In the genomic region with DNA sequence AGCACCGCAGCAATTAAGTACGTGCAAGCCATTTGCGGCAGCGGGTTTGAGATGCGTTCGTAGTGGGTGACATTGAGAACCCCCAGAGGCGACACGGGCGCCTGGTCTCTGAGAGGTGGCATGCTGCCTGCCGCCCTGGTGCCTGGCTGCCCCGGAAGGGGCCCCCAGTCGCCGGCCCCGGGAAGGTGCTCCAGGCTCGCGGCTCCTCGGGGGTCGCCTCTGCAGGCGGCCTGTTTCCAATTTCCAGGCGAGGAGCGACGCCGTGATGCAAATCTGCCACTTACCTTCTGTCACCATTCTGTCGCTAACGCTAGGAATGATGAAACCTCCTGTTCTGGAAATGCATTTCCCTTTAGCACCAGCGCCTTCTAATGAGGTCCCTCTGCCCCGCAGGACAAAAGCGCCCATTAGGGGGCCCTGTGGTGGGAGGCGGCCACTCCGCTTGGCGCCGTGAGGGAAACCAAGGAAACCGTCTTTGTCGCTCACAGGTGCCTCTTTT, we compare ENCODE assay signal across 8 cellular contexts. TPM values are rescaled to one million over a fixed set of nuclear protein-coding genes. Genes with fewer than 3 reads are reported as not detected.
DNase-seq lines count a peak whose midpoint lies in the region; ATAC-seq and TF ChIP-seq lines count a peak whose summit lies in the region.

No MANE protein-coding gene starts in this region.

- CTCF ChIA-PET in HEK293T (lab: Yijun Ruan, JAX) = no interaction called here
- CTCF ChIA-PET in GM10248 (lab: Yijun Ruan, JAX) = interaction anchor here (1.2 kb wide), 1 partner anchor 143 kb away, joined by 3 read pairs; no protein-coding TSS in a partner anchor

- H3K27me3 ChIP-seq in tibial artery (peaks cover 0 to 19% of the 10 kb centered on the region in 2 donors), body of pancreas (peaks cover 0 to 6% of the 10 kb centered on the region in 2 donors), HAP-1 (ENCODE audit: low read depth) (no peaks in the 10 kb centered on the region)

- WGBS in body of pancreas, 2 donors = 0 to 2% methylated on average over 12 to 34 of the region's 34 CpGs

- H3K36me3 Mint-ChIP-seq in activated T-helper 17 cell treated with anti-CD3 and anti-CD28 coated beads, Interleukin-2, amount 50 U/mL, for 72 hours (ENCODE audit: low read depth) = no peaks in the 10 kb centered on the region

- TF ChIP-seq CTCF in AG09309 (IDR thresholded peaks at IDR 0.05; ENCODE audit: control insufficient read depth, insufficient read depth, low read depth, low read length, missing control alignments) (no peak), tibial artery (IDR thresholded peaks at IDR 0.05) (no peak), GM10248 (IDR thresholded peaks at IDR 0.05; ENCODE audit: control extremely low read depth, extremely low read depth, low read depth, missing control alignments) (no peak), body of pancreas (IDR thresholded peaks at IDR 0.05) (no peak)

- H3K27ac ChIP-seq in tibial artery (no peak overlapping the region), body of pancreas (no peak overlapping the region)

- no peaks in the 10 kb centered on the region for H3K9me3 Mint-ChIP-seq in activated T-helper 17 cell treated with anti-CD3 and anti-CD28 coated beads, Interleukin-2, amount 50 U/mL, for 72 hours

- intact Hi-C loops in tibial artery (cut with DNase I; ENCODE audit: low total_unique reads) (no loop called here), body of pancreas (cut with DNase I) (no loop called here)

- no peaks in the 10 kb centered on the region for H3K27me3 Mint-ChIP-seq in activated T-helper 17 cell treated with anti-CD3 and anti-CD28 coated beads, Interleukin-2, amount 50 U/mL, for 72 hours

- H3K4me3 ChIP-seq in AG09309 (ENCODE audit: control insufficient read depth, low read depth, low read length) = peak overlapping the region; percentile 10
- peak overlapping the region; percentile 30 to 45 for H3K4me3 ChIP-seq in tibial artery
- no peak overlapping the region for H3K4me3 ChIP-seq in body of pancreas
- no peak overlapping the region for H3K4me3 ChIP-seq in HAP-1

- H3K4me1 ChIP-seq in tibial artery (peaks cover 0 to 16% (median 11%) of the 10 kb centered on the region in 4 donors), body of pancreas (peaks cover 13% of the 10 kb centered on the region), HAP-1 (no peaks in the 10 kb centered on the region)

- H3K4me1 Mint-ChIP-seq in activated T-helper 17 cell treated with anti-CD3 and anti-CD28 coated beads, Interleukin-2, amount 50 U/mL, for 72 hours = peaks cover 5% of the 10 kb centered on the region

- H3K9me3 ChIP-seq in tibial artery = peaks cover 0 to 9% (median 6%) of the 10 kb centered on the region in 3 donors
- no peaks in the 10 kb centered on the region for H3K9me3 ChIP-seq in body of pancreas
- peaks cover 4% of the 10 kb centered on the region; the same call in 1 of the 2 replicates for H3K9me3 ChIP-seq in HAP-1

- no peak for DNase-seq in AG09309 (ENCODE audit: low read depth)
- peak; percentile 24 for DNase-seq in HEK293T (ENCODE audit: extremely low spot score)
- no peak for DNase-seq in left lobe of liver (ENCODE audit: low spot score)
- no peak for DNase-seq in tibial artery
- DNase-seq in GM10248 (ENCODE audit: extremely low spot score) = no peak
- no peak for DNase-seq in body of pancreas
- DNase-seq in HAP-1 (ENCODE audit: low spot score in 2 of 2) = no peak

- H3K36me3 ChIP-seq in tibial artery = no peaks in the 10 kb centered on the region
- H3K36me3 ChIP-seq in body of pancreas (replicated peaks in 1 of 2; ENCODE audit: insufficient read depth in 1 of 2, low read depth in 2 of 2) = no peaks in the 10 kb centered on the region
- no peaks in the 10 kb centered on the region for H3K36me3 ChIP-seq in HAP-1 (replicated peaks)

- peak overlapping the region; percentile 16 for H3K27ac Mint-ChIP-seq in activated T-helper 17 cell treated with anti-CD3 and anti-CD28 coated beads, Interleukin-2, amount 50 U/mL, for 72 hours

- in situ Hi-C loops in HAP-1 (cut with MboI; ENCODE audit: low sequenced_read_pairs) = no loop called here

- no peak for TF ChIP-seq POLR2A in body of pancreas (IDR thresholded peaks at IDR 0.05)

- peak overlapping the region; percentile 79 for H3K4me3 Mint-ChIP-seq in activated T-helper 17 cell treated with anti-CD3 and anti-CD28 coated beads, Interleukin-2, amount 50 U/mL, for 72 hours

- POLR2A ChIA-PET in HEK293T (lab: Yijun Ruan, JAX) = no interaction called here
- POLR2A ChIA-PET in GM10248 (lab: Yijun Ruan, JAX) = no interaction called here

- peak; percentile 56 for ATAC-seq in activated T-helper 17 cell treated with anti-CD3 and anti-CD28 coated beads, Interleukin-2, amount 50 U/mL, for 72 hours (replicated peaks)
- peak; percentile 34 for ATAC-seq in left lobe of liver
- no peak for ATAC-seq in body of pancreas

TF ChIP-seq in HEK293T, 16 proteins besides CTCF, POLR2A, EP300 and RAD21:
- no peak for TF ChIP-seq SP1 (IDR thresholded peaks at IDR 0.05)
- TF ChIP-seq FOXK2 (IDR thresholded peaks at IDR 0.05) = no peak
- TF ChIP-seq CTBP1 (IDR thresholded peaks at IDR 0.05; ENCODE audit: borderline replicate concordance) = no peak
- TF ChIP-seq TARDBP (IDR thresholded peaks at IDR 0.05) = no peak
- no peak for TF ChIP-seq LEF1 (IDR thresholded peaks at IDR 0.05; ENCODE audit: borderline replicate concordance)
- no peak for TF ChIP-seq FOXA1 (IDR thresholded peaks at IDR 0.05)
- TF ChIP-seq SUZ12 (IDR thresholded peaks at IDR 0.05) = no peak
- TF ChIP-seq ELF4 (IDR thresholded peaks at IDR 0.05) = no peak
- no peak for TF ChIP-seq FOXM1 (IDR thresholded peaks at IDR 0.05; ENCODE audit: borderline replicate concordance)
- TF ChIP-seq HDGF (IDR thresholded peaks at IDR 0.05; ENCODE audit: borderline replicate concordance) = no peak
- no peak for TF ChIP-seq BHLHE40 (IDR thresholded peaks at IDR 0.05; ENCODE audit: borderline replicate concordance)
- TF ChIP-seq ARNT (IDR thresholded peaks at IDR 0.05) = no peak
- TF ChIP-seq, protein P1, sequence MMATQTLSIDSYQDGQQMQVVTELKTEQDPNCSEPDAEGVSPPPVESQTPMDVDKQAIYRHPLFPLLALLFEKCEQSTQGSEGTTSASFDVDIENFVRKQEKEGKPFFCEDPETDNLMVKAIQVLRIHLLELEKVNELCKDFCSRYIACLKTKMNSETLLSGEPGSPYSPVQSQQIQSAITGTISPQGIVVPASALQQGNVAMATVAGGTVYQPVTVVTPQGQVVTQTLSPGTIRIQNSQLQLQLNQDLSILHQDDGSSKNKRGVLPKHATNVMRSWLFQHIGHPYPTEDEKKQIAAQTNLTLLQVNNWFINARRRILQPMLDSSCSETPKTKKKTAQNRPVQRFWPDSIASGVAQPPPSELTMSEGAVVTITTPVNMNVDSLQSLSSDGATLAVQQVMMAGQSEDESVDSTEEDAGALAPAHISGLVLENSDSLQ (IDR thresholded peaks at IDR 0.05) = no peak
- TF ChIP-seq ZNF384 (IDR thresholded peaks at IDR 0.05) = no peak
- TF ChIP-seq L3MBTL2 (conservative IDR thresholded peaks at IDR 0.05) = no peak
- TF ChIP-seq NFRKB (IDR thresholded peaks at IDR 0.05) = no peak

RNA-seq across cellular contexts. Expression of a gene that starts 13.0 kb away (rescaled TPM):
- 10 to 100 TPM; 33.1 to 43.8 TPM for total RNA-seq in activated T-helper 17 cell treated with anti-CD3 and anti-CD28 coated beads, Interleukin-2, amount 50 U/mL, for 72 hours
- 0.33 TPM for total RNA-seq in left lobe of liver
- 1 to 10 TPM; 2.0 to 2.6 TPM for total RNA-seq in body of pancreas

Comparison
In these comparisons a context has a peak if more than half of its experiments do, and no peak if none do; other contexts are left out.
1. H3K4me3 ChIP-seq: peak in AG09309 (single experiment) and tibial artery (2 of 2); none in body of pancreas (0 of 2) and HAP-1 (single experiment).
2. RNA of a gene that starts 13.0 kb away (total RNA-seq): 33.1 to 43.8 TPM in activated T-helper 17 cell treated with anti-CD3 and anti-CD28 coated beads, Interleukin-2, amount 50 U/mL, for 72 hours; 2.0 to 2.6 TPM in body of pancreas and 0.33 TPM in left lobe of liver (single experiment); every median in the first group is over 4 times any median in the second.